1 cellular context compared by ENCODE assay signal in genomic region chr1:155324041-155324716, GRCh38.
TF ChIP-seq lines count a peak whose summit lies in the region.

No MANE protein-coding gene starts in this region.

TF ChIP-seq in HEK293, 187 proteins besides CTCF, POLR2A, EP300 and RAD21 (continued from another document):
- no peak for TF ChIP-seq ZNF280C (tag by site-specific recombination; IDR thresholded peaks at IDR 0.05)
